8 cellular contexts compared by ENCODE assay signal in genomic region chr17:59619313-59620063, GRCh38. TPM values are rescaled to one million over a fixed set of nuclear protein-coding genes. Genes with fewer than 3 reads are reported as not detected.
DNase-seq lines count a peak whose midpoint lies in the region; ATAC-seq and TF ChIP-seq lines count a peak whose summit lies in the region.

Gene CLTC, plus strand, starts transcription at chr17:59619895. Its CDS starts 237 bp downstream, at chr17:59620132.

- peaks cover 31% of the 10 kb centered on the region for H3K36me3 ChIP-seq in MG63

- H3K4me1 ChIP-seq in H9 (ENCODE audit: insufficient read depth, low read length) = no peaks in the 10 kb centered on the region; the same call in 1 of the 2 replicates

- peaks cover 5% of the 10 kb centered on the region for H3K23me2 ChIP-seq in H9 (ENCODE audit: insufficient read length, low read depth, low read length, poor library complexity, severe bottlenecking)

- H3K4me2 ChIP-seq in H9 (ENCODE audit: insufficient read depth, insufficient read length, low read length) = peak within 1 kb of the TSS; percentile 93

- H3K14ac ChIP-seq in H9 (ENCODE audit: insufficient read depth, low read length) = peak within 1 kb of the TSS; percentile 96

- H3K27ac ChIP-seq in H9 (ENCODE audit: insufficient read length, low read depth, low read length) = peak within 1 kb of the TSS; percentile 95

- no peak within 1 kb of the TSS for H2AK5ac ChIP-seq in H9 (ENCODE audit: insufficient read length, low read length)

- H4K20me1 ChIP-seq in H9 (ENCODE audit: control insufficient read depth, insufficient read depth, insufficient read length) = no peaks in the 10 kb centered on the region

- H2BK20ac ChIP-seq in H9 (ENCODE audit: low read depth, low read length, poor library complexity, severe bottlenecking) = no peak within 1 kb of the TSS

- H2AFZ ChIP-seq in H9 (ENCODE audit: low read length) = no peak within 1 kb of the TSS

- H3K27me3 Mint-ChIP-seq in H9 (ENCODE audit: low read depth) = no peaks in the 10 kb centered on the region
- H3K27me3 Mint-ChIP-seq in nephron progenitor cell (ENCODE audit: low read depth, poor library complexity) = no peaks in the 10 kb centered on the region
- no peaks in the 10 kb centered on the region for H3K27me3 Mint-ChIP-seq in stimulated activated naive CD8-positive, alpha-beta T cell treated with anti-CD3 and anti-CD28 coated beads, Interleukin-15, amount 100 ng/mL, for 72 hours

- DNase-seq in ELR (ENCODE audit: low read depth) (peak; percentile 99), H9 (peak; percentile 96), MG63 (peak; percentile 98), SIG-M5 (lab: John Stamatoyannopoulos, UW) (peak; percentile 81), activated gamma-delta T cell (lab: John Stamatoyannopoulos, UW) (peak; percentile 84), fibroblast of the conjunctiva (ENCODE audit: low read depth) (peak; percentile 97), nephron progenitor cell (peak; percentile 91)
- peak; percentile 95 for DNase-seq in stimulated activated naive CD8-positive, alpha-beta T cell treated with anti-CD3 and anti-CD28 coated beads, Interleukin-15, amount 100 ng/mL, for 72 hours

- peak within 1 kb of the TSS; percentile 99 for H2BK120ac ChIP-seq in H9 (ENCODE audit: low read depth, low read length, poor library complexity, severe bottlenecking)

- peak within 1 kb of the TSS; percentile 24 for H4K91ac ChIP-seq in H9 (ENCODE audit: insufficient read length, low read depth, low read length)

- H4K5ac ChIP-seq in H9 (ENCODE audit: insufficient read length, low read depth, low read length) = peak within 1 kb of the TSS; percentile 46

- no peak within 1 kb of the TSS for H4K8ac ChIP-seq in H9 (replicated peaks; ENCODE audit: insufficient read length, low read depth, low read length)

- peak; percentile 93 for ATAC-seq in stimulated activated naive CD8-positive, alpha-beta T cell treated with anti-CD3 and anti-CD28 coated beads, Interleukin-15, amount 100 ng/mL, for 72 hours

- H3K4me3 Mint-ChIP-seq in H9 (peak within 1 kb of the TSS; percentile 95 to 98), nephron progenitor cell (peak within 1 kb of the TSS; percentile 99)
- peak within 1 kb of the TSS; percentile 86 to 91 for H3K4me3 Mint-ChIP-seq in stimulated activated naive CD8-positive, alpha-beta T cell treated with anti-CD3 and anti-CD28 coated beads, Interleukin-15, amount 100 ng/mL, for 72 hours

- H3K36me3 Mint-ChIP-seq in H9 (ENCODE audit: insufficient read depth in 1 of 3, low read depth in 3 of 3) (peaks cover 0 to 2% (median 0%) of the 10 kb centered on the region in 3 experiments; a peak in 5 of 7 replicates), nephron progenitor cell (ENCODE audit: low read depth) (peaks cover 5% of the 10 kb centered on the region)

- peaks cover 41% of the 10 kb centered on the region for H3K79me2 ChIP-seq in H9 (ENCODE audit: insufficient read depth, low read length)

- no peaks in the 10 kb centered on the region for H3K79me1 ChIP-seq in H9 (ENCODE audit: insufficient read depth, low read depth, low read length, poor library complexity, severe bottlenecking)

- H3K18ac ChIP-seq in H9 (ENCODE audit: insufficient read length, low read depth, low read length) = peak within 1 kb of the TSS; percentile 94

- H3T11ph ChIP-seq in H9 (ENCODE audit: low read length) = no peak within 1 kb of the TSS

- H3K4me3 ChIP-seq in MG63 = peak within 1 kb of the TSS; percentile 98

- H2BK15ac ChIP-seq in H9 (ENCODE audit: low read depth, low read length) = no peak within 1 kb of the TSS

- H2BK12ac ChIP-seq in H9 (ENCODE audit: insufficient read length, low read depth, low read length) = peak within 1 kb of the TSS; percentile 95

- H3K9me3 Mint-ChIP-seq in H9 = no peaks in the 10 kb centered on the region
- H3K9me3 Mint-ChIP-seq in nephron progenitor cell = no peaks in the 10 kb centered on the region
- no peaks in the 10 kb centered on the region for H3K9me3 Mint-ChIP-seq in stimulated activated naive CD8-positive, alpha-beta T cell treated with anti-CD3 and anti-CD28 coated beads, Interleukin-15, amount 100 ng/mL, for 72 hours

- no peak for TF ChIP-seq CTCF in H9 (conservative IDR thresholded peaks at IDR 0.05)
- no peak for TF ChIP-seq CTCF in nephron progenitor cell (IDR thresholded peaks at IDR 0.05)

- H3K27me3 ChIP-seq in H9 (ENCODE audit: insufficient read depth, low read length) (no peaks in the 10 kb centered on the region), MG63 (no peaks in the 10 kb centered on the region)

- no CpG with 5 or more reads among the region's 65 CpGs for WGBS in H9 (ENCODE audit: extremely low coverage, insufficient read length, low lambda C conversion rate)

- H3K9me3 ChIP-seq in H9 (ENCODE audit: control insufficient read depth, low read depth, low read length) = no peaks in the 10 kb centered on the region
- no peaks in the 10 kb centered on the region for H3K9me3 ChIP-seq in MG63

- no peak within 1 kb of the TSS for H3K23ac ChIP-seq in H9 (ENCODE audit: insufficient read length, low read depth, low read length)

- H2BK5ac ChIP-seq in H9 (ENCODE audit: insufficient read length, low read length) = peak within 1 kb of the TSS; percentile 31

- peaks cover 35 to 40% of the 10 kb centered on the region in 2 experiments for H3K4me1 Mint-ChIP-seq in H9
- peaks cover 42% of the 10 kb centered on the region for H3K4me1 Mint-ChIP-seq in nephron progenitor cell
- peaks cover 56% of the 10 kb centered on the region for H3K4me1 Mint-ChIP-seq in stimulated activated naive CD8-positive, alpha-beta T cell treated with anti-CD3 and anti-CD28 coated beads, Interleukin-15, amount 100 ng/mL, for 72 hours

- peak within 1 kb of the TSS; percentile 100 for H3K27ac Mint-ChIP-seq in H9
- peak within 1 kb of the TSS; percentile 100 for H3K27ac Mint-ChIP-seq in nephron progenitor cell
- H3K27ac Mint-ChIP-seq in stimulated activated naive CD8-positive, alpha-beta T cell treated with anti-CD3 and anti-CD28 coated beads, Interleukin-15, amount 100 ng/mL, for 72 hours = peak within 1 kb of the TSS; percentile 97 to 99

- 0 out of 2 replicates have a peak within 1 kb of the TSS, but pooled peaks have one; percentile 37 for H3K4ac ChIP-seq in H9 (ENCODE audit: low read depth, low read length)

- H3K9ac ChIP-seq in H9 (ENCODE audit: extremely low read depth, insufficient read length, low read length) = peak within 1 kb of the TSS; percentile 95

- H3K56ac ChIP-seq in H9 (ENCODE audit: insufficient read length, low read depth, low read length) = peak within 1 kb of the TSS; percentile 74

RNA-seq across cellular contexts. Expression of gene CLTC, which starts in this region (rescaled TPM):
- total RNA-seq in H9 (2021) = 241 and 254 TPM in 2 replicates
- 235 and 287 TPM in 2 replicates for total RNA-seq in MG63 (2014; rRNA removed; shearing (Covaris generic); ENCODE audit: low replicate concordance)

Comparison
In these comparisons a context has a peak if more than half of its experiments do, and no peak if none do; other contexts are left out.
1. Peak in every context shown above with its lines: DNase-seq, ATAC-seq, H3K4me3 ChIP-seq and H3K27ac ChIP-seq.